6 cellular contexts compared by ENCODE assay signal in genomic region chrX:155071694-155072215, GRCh38. TPM values are rescaled to one million over a fixed set of nuclear protein-coding genes. Genes with fewer than 3 reads are reported as not detected.
A peak's percentile ranks its signal among the peaks of the same experiment; 100 is the strongest.
DNase-seq lines count a peak whose midpoint lies in the region; ATAC-seq and TF ChIP-seq lines count a peak whose summit lies in the region.

No MANE protein-coding gene starts in this region.

- TF ChIP-seq CTCF in WTC11 (IDR thresholded peaks at IDR 0.05) = no peak
- no peak for TF ChIP-seq CTCF in right lobe of liver (IDR thresholded peaks at IDR 0.05)

- H3K4me3 Mint-ChIP-seq in WTC11 = peak overlapping the region; percentile 90

- H3K27me3 Mint-ChIP-seq in WTC11 (ENCODE audit: low read depth) = no peaks in the 10 kb centered on the region

- H3K27ac ChIP-seq in right lobe of liver = peak overlapping the region; percentile 52 to 65 (median 62)

- ATAC-seq in WTC11 (peak; percentile 8), right lobe of liver (peak in 3 of 4 donors; percentile 3 to 55 (median 6))

- H3K4me1 Mint-ChIP-seq in WTC11 = peaks cover 17% of the 10 kb centered on the region

- H3K9me3 ChIP-seq in right lobe of liver = no peaks in the 10 kb centered on the region

- no peak for TF ChIP-seq POLR2A in right lobe of liver (IDR thresholded peaks at IDR 0.05)

- peaks cover 0 to 6% (median 0%) of the 10 kb centered on the region in 4 donors for H3K4me1 ChIP-seq in right lobe of liver

- 32% methylated on average over 12 of the region's 24 CpGs for WGBS in right lobe of liver (ENCODE audit: insufficient coverage, low coverage, low lambda C conversion rate, missing lambda C conversion rate)

- H3K36me3 Mint-ChIP-seq in WTC11 = peaks cover 27% of the 10 kb centered on the region

- peak; percentile 5 for DNase-seq in stimulated activated CD4-positive, alpha-beta T cell treated with anti-CD3 and anti-CD28 coated beads, Interleukin-12 subunit alpha, Interleukin-12 subunit beta, amount 100 ng/mL, for 4 hours
- DNase-seq in stimulated activated CD4-positive, alpha-beta T cell treated with anti-CD3 and anti-CD28 coated beads, Interleukin-15, amount 100 ng/mL, for 24 hours = no peak
- DNase-seq in WTC11 (ENCODE audit: low spot score) (peak; percentile 13), right lobe of liver (peak in 1 of 3 donors; percentile 62), NOMO-1 treated with dmso at 0.1 percent for 144 hours (lab: John Stamatoyannopoulos, UW; ENCODE audit: unreplicated experiment) (no peak)
- DNase-seq in activated CD4-positive, CD25-positive, alpha-beta regulatory T cell treated with anti-CD3 and anti-CD28 coated beads, Interleukin-2, amount 50 U/mL, for 72 hours = no peak

- H3K9me3 Mint-ChIP-seq in WTC11 = no peaks in the 10 kb centered on the region

- intact Hi-C loops in right lobe of liver (cut with DNase I) = no loop called here

- POLR2A ChIA-PET in WTC11 (lab: Charles Lee) = no interaction called here

- H3K27me3 ChIP-seq in right lobe of liver = no peaks in the 10 kb centered on the region

- peak overlapping the region; percentile 93 for H3K27ac Mint-ChIP-seq in WTC11

- CTCF ChIA-PET in WTC11 (lab: Charles Lee) = interaction anchor here (1.0 kb wide), 1 partner anchor 15 kb away, joined by 3 read pairs; no protein-coding TSS in a partner anchor

- H3K4me3 ChIP-seq in right lobe of liver = peak overlapping the region; percentile 49 to 66 (median 63)

- peaks cover 0 to 3% (median 2%) of the 10 kb centered on the region in 4 donors for H3K36me3 ChIP-seq in right lobe of liver

TF ChIP-seq in WTC11, 78 proteins besides CTCF, POLR2A, EP300 and RAD21:
- no peak for TF ChIP-seq ZNF671 (CRISPR knock-in tag; IDR thresholded peaks at IDR 0.05)
TF ChIP-seq in WTC11: peak in this region for 0.

RNA-seq across cellular contexts. Expression of gene BRCC3, which starts 0.4 kb away (rescaled TPM):
- 18.5 to 19.6 TPM (median 19.4 TPM) in 3 replicates for total RNA-seq in WTC11 (2021)
- 10 to 100 TPM; 10.1 to 13.4 (median 10.5) TPM for total RNA-seq in right lobe of liver

RNA-seq across cellular contexts. Expression of gene CMC4, which starts 0.8 kb away (rescaled TPM):
- 3.0 to 6.4 TPM (median 5.9 TPM) in 3 replicates for total RNA-seq in WTC11 (2021)
- total RNA-seq in right lobe of liver = 10 to 100 TPM in 2 of 6 experiments, 1 to 10 TPM in 4; 3.9 to 12.2 (median 7.6) TPM

RNA-seq across cellular contexts. Expression of gene MTCP1, which starts 0.8 kb away (rescaled TPM):
- 8.6 to 12.8 TPM (median 10.1 TPM) in 3 replicates for total RNA-seq in WTC11 (2021)
- 10 to 100 TPM in 4 of 6 experiments, 1 to 10 TPM in 1, under 1 TPM in 1; 0.98 to 26.8 (median 16.6) TPM for total RNA-seq in right lobe of liver

RNA-seq across cellular contexts. Expression of gene FUNDC2, which starts 45.1 kb away (rescaled TPM):
- total RNA-seq in WTC11 (2021) (60.7 to 79.5 TPM (median 73.8 TPM) in 3 replicates), right lobe of liver (10 to 100 TPM; 24.2 to 70.5 (median 39.7) TPM)

RNA-seq across cellular contexts. Expression of gene F8, which starts 49.2 kb away (rescaled TPM):
- total RNA-seq in WTC11 (2021) (1.6 to 2.6 TPM (median 2.2 TPM) in 3 replicates), right lobe of liver (10 to 100 TPM; 19.4 to 36.2 (median 26.3) TPM)

Comparison
In these comparisons a context has a peak if more than half of its experiments do, and no peak if none do; other contexts are left out.
1. DNase-seq: peak in stimulated activated CD4-positive, alpha-beta T cell treated with anti-CD3 and anti-CD28 coated beads, Interleukin-12 subunit alpha, Interleukin-12 subunit beta, amount 100 ng/mL, for 4 hours (single experiment) and WTC11 (single experiment); none in stimulated activated CD4-positive, alpha-beta T cell treated with anti-CD3 and anti-CD28 coated beads, Interleukin-15, amount 100 ng/mL, for 24 hours (single experiment), activated CD4-positive, CD25-positive, alpha-beta regulatory T cell treated with anti-CD3 and anti-CD28 coated beads, Interleukin-2, amount 50 U/mL, for 72 hours (single experiment) and NOMO-1 treated with dmso at 0.1 percent for 144 hours (single experiment).